ENCODE assay signal across 17 cellular contexts in genomic region chr20:23614163-23614562, GRCh38. TPM values are rescaled to one million over a fixed set of nuclear protein-coding genes. Genes with fewer than 3 reads are reported as not detected.
"Had no signal": no experiment of that assay in that cellular context is flagged by ENCODE, and none has a peak within 500 bp of the region (broad histone marks: within the 10 kb centered on the region; RNA-seq: fewer than 3 reads in every experiment).

No MANE protein-coding gene starts in this region.

- H3K36me3 ChIP-seq: heart right ventricle had no signal

- H3K9me3 ChIP-seq: heart right ventricle, testis had no signal

- H3K4me3 Mint-ChIP-seq: naive B cell; stimulated activated naive B cell treated with anti-CD40 and anti-IgM and Interleukin-4, amounts not matched to agents 10 μg/mL and 1 μg/mL and 100 μg/mL, for 72 hours; T-helper 17 cell; WTC11 had no signal

- H3K27ac Mint-ChIP-seq: naive B cell; stimulated activated naive B cell treated with anti-CD40 and anti-IgM and Interleukin-4, amounts not matched to agents 10 μg/mL and 1 μg/mL and 100 μg/mL, for 72 hours; T-helper 17 cell; WTC11 had no signal

- H3K4me1 Mint-ChIP-seq: naive B cell; stimulated activated naive B cell treated with anti-CD40 and anti-IgM and Interleukin-4, amounts not matched to agents 10 μg/mL and 1 μg/mL and 100 μg/mL, for 72 hours; T-helper 17 cell had no signal

- H3K9me3 Mint-ChIP-seq: WTC11 had no signal

- H3K27ac ChIP-seq: heart right ventricle, parathyroid adenoma had no signal

- H3K27me3 ChIP-seq: heart right ventricle, testis had no signal

- H3K4me1 ChIP-seq: parathyroid adenoma had no signal

- ATAC-seq: stimulated activated naive B cell treated with anti-CD40 and anti-IgM and Interleukin-4, amounts not matched to agents 10 μg/mL and 1 μg/mL and 100 μg/mL, for 72 hours; T-helper 17 cell; WTC11 had no signal

- H3K4me3 ChIP-seq: heart right ventricle, testis had no signal

- DNase-seq: activated CD4-positive, alpha-beta T cell treated with anti-CD3 and anti-CD28 coated beads, Interleukin-2, amount 50 U/mL, for 1 hour; activated naive CD4-positive, alpha-beta T cell treated with anti-CD3 and anti-CD28 coated beads, Interleukin-2, amount 50 U/mL, for 16 hours; activated T-cell treated with anti-CD3 and anti-CD28 coated beads, Interleukin-2, amount 50 U/mL, for 1 hour; cerebellar nuclear complex; foreskin melanocyte; heart right ventricle; naive B cell; retina; SIG-M5; stimulated activated CD4-positive, alpha-beta T cell treated with anti-CD3 and anti-CD28 coated beads, Interleukin-1b, Interleukin-23, amount 100 ng/mL, for 48 hours; stimulated activated naive B cell treated with anti-CD40 and anti-IgM and Interleukin-4, amounts not matched to agents 10 μg/mL and 1 μg/mL and 100 μg/mL, for 72 hours; T-helper 17 cell had no signal

- H3K36me3 Mint-ChIP-seq: brain; naive B cell; stimulated activated naive B cell treated with anti-CD40 and anti-IgM and Interleukin-4, amounts not matched to agents 10 μg/mL and 1 μg/mL and 100 μg/mL, for 72 hours; WTC11 had no signal

RNA-seq across cellular contexts. Expression of gene CST9, which starts 8.4 kb away (rescaled TPM):
- total RNA-seq: heart right ventricle, lower leg skin, T-helper 17 cell, WTC11 had no signal

RNA-seq across cellular contexts. Expression of gene CST9L, which starts 45.9 kb away (rescaled TPM):
- total RNA-seq: heart right ventricle, lower leg skin, T-helper 17 cell, WTC11 had no signal
